ENCODE assay signal across 1 cellular context in the genomic region with DNA sequence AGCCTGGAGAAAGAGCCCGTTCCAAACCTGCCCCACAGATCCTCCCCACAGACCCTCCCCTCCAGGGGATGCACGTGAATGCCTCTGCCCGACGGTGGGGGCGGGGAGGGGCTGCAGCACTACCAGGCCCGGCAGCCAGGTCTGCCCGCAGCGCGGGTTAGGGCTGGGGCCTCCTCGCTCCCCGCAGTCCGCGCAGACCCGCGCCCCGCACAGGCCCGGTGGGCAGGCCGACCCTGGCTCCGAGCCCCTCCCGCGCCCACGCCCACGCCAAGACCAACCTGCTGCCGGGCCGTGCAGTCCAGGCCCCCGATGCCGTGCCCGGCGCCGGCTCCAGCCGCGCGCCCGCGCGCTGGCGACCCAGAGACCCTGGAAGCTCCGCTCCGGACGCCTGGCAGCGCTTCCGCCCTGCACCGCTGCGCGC.
TF ChIP-seq lines count a peak whose summit lies in the region.

A gene with protein sequence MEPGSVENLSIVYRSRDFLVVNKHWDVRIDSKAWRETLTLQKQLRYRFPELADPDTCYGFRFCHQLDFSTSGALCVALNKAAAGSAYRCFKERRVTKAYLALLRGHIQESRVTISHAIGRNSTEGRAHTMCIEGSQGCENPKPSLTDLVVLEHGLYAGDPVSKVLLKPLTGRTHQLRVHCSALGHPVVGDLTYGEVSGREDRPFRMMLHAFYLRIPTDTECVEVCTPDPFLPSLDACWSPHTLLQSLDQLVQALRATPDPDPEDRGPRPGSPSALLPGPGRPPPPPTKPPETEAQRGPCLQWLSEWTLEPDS (minus strand): TSS at position 404 of the 421 bp plus-strand sequence. CDS start 644 bp downstream, outside the sequence.

TF ChIP-seq in GM23338, 12 proteins besides CTCF, POLR2A, EP300 and RAD21 (continued from another document):
- TF ChIP-seq, protein P1, sequence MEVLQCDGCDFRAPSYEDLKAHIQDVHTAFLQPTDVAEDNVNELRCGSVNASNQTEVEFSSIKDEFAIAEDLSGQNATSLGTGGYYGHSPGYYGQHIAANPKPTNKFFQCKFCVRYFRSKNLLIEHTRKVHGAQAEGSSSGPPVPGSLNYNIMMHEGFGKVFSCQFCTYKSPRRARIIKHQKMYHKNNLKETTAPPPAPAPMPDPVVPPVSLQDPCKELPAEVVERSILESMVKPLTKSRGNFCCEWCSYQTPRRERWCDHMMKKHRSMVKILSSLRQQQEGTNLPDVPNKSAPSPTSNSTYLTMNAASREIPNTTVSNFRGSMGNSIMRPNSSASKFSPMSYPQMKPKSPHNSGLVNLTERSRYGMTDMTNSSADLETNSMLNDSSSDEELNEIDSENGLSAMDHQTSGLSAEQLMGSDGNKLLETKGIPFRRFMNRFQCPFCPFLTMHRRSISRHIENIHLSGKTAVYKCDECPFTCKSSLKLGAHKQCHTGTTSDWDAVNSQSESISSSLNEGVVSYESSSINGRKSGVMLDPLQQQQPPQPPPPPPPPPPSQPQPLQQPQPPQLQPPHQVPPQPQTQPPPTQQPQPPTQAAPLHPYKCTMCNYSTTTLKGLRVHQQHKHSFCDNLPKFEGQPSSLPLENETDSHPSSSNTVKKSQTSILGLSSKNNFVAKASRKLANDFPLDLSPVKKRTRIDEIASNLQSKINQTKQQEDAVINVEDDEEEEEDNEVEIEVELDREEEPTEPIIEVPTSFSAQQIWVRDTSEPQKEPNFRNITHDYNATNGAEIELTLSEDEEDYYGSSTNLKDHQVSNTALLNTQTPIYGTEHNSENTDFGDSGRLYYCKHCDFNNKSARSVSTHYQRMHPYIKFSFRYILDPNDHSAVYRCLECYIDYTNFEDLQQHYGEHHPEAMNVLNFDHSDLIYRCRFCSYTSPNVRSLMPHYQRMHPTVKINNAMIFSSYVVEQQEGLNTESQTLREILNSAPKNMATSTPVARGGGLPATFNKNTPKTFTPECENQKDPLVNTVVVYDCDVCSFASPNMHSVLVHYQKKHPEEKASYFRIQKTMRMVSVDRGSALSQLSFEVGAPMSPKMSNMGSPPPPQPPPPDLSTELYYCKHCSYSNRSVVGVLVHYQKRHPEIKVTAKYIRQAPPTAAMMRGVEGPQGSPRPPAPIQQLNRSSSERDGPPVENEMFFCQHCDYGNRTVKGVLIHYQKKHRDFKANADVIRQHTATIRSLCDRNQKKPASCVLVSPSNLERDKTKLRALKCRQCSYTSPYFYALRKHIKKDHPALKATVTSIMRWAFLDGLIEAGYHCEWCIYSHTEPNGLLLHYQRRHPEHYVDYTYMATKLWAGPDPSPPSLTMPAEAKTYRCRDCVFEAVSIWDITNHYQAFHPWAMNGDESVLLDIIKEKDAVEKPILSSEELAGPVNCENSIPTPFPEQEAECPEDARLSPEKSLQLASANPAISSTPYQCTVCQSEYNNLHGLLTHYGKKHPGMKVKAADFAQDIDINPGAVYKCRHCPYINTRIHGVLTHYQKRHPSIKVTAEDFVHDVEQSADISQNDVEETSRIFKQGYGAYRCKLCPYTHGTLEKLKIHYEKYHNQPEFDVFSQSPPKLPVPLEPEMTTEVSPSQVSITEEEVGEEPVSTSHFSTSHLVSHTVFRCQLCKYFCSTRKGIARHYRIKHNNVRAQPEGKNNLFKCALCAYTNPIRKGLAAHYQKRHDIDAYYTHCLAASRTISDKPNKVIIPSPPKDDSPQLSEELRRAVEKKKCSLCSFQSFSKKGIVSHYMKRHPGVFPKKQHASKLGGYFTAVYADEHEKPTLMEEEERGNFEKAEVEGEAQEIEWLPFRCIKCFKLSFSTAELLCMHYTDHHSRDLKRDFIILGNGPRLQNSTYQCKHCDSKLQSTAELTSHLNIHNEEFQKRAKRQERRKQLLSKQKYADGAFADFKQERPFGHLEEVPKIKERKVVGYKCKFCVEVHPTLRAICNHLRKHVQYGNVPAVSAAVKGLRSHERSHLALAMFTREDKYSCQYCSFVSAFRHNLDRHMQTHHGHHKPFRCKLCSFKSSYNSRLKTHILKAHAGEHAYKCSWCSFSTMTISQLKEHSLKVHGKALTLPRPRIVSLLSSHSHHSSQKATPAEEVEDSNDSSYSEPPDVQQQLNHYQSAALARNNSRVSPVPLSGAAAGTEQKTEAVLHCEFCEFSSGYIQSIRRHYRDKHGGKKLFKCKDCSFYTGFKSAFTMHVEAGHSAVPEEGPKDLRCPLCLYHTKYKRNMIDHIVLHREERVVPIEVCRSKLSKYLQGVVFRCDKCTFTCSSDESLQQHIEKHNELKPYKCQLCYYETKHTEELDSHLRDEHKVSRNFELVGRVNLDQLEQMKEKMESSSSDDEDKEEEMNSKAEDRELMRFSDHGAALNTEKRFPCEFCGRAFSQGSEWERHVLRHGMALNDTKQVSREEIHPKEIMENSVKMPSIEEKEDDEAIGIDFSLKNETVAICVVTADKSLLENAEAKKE (CRISPR knock-in tag; IDR thresholded peaks at IDR 0.05): no peak
- no peak for TF ChIP-seq STAT1 (IDR thresholded peaks at IDR 0.05; ENCODE audit: unreplicated experiment)
- no peak for TF ChIP-seq EZH2phosphoT487 (IDR thresholded peaks at IDR 0.05; ENCODE audit: unreplicated experiment)
- no peak for TF ChIP-seq CREB1 (CRISPR knock-in tag; IDR thresholded peaks at IDR 0.05; ENCODE audit: low read depth)
- no peak for TF ChIP-seq NANOG (IDR thresholded peaks at IDR 0.05; ENCODE audit: borderline replicate concordance)
- TF ChIP-seq ZNF114 (CRISPR knock-in tag; IDR thresholded peaks at IDR 0.05): no peak
- no peak for TF ChIP-seq REST (IDR thresholded peaks at IDR 0.05; ENCODE audit: unreplicated experiment)
TF ChIP-seq in GM23338: peak in this region for 0.
